In genomic region chr19:50829801-50830200, GRCh38 we compare ENCODE assay signal across 25 cellular contexts. TPM values are rescaled to one million over a fixed set of nuclear protein-coding genes. Genes with fewer than 3 reads are reported as not detected.
"Had no signal": no experiment of that assay in that cellular context is flagged by ENCODE, and none has a peak within 500 bp of the region (broad histone marks: within the 10 kb centered on the region; RNA-seq: fewer than 3 reads in every experiment).

No MANE protein-coding gene starts in this region.

- H3K9ac ChIP-seq: neural progenitor cell had no signal

- H3K4me1 Mint-ChIP-seq: activated CD4-positive, alpha-beta T cell treated with anti-CD3 and anti-CD28 coated beads, Interleukin-2, amount 10 ng/mL, durations not matched to agents 24 days and 14 days; central memory CD8-positive, alpha-beta T cell; neural progenitor cell; stimulated activated memory B cell treated with anti-CD40 and anti-IgM and Interleukin-4, amounts not matched to agents 10 μg/mL and 1 μg/mL and 100 μg/mL, for 72 hours had no signal

- H3K36me3 Mint-ChIP-seq: neural progenitor cell; stimulated activated memory B cell treated with anti-CD40 and anti-IgM and Interleukin-4, amounts not matched to agents 10 μg/mL and 1 μg/mL and 100 μg/mL, for 72 hours had no signal

- H3K4me3 Mint-ChIP-seq: activated CD4-positive, alpha-beta T cell treated with anti-CD3 and anti-CD28 coated beads, Interleukin-2, amount 10 ng/mL, durations not matched to agents 24 days and 14 days; activated naive CD4-positive, alpha-beta T cell treated with anti-CD3 and anti-CD28 coated beads for 36 hours; activated T-cell treated with anti-CD3 and anti-CD28 coated beads, Interleukin-2, amount 50 U/mL, for 4 hours; central memory CD8-positive, alpha-beta T cell; naive B cell; neural progenitor cell; stimulated activated memory B cell treated with anti-CD40 and anti-IgM and Interleukin-4, amounts not matched to agents 10 μg/mL and 1 μg/mL and 100 μg/mL, for 72 hours had no signal

- ATAC-seq: activated T-cell treated with anti-CD3 and anti-CD28 coated beads, Interleukin-2, amount 50 U/mL, for 4 hours; left ventricle myocardium superior; sciatic nerve had no signal

- H3K9me3 Mint-ChIP-seq: activated CD4-positive, alpha-beta T cell treated with anti-CD3 and anti-CD28 coated beads, Interleukin-2, amount 10 ng/mL, durations not matched to agents 24 days and 14 days; activated naive CD4-positive, alpha-beta T cell treated with anti-CD3 and anti-CD28 coated beads for 36 hours; activated T-cell treated with anti-CD3 and anti-CD28 coated beads, Interleukin-2, amount 50 U/mL, for 4 hours; central memory CD8-positive, alpha-beta T cell had no signal

- DNase-seq: activated CD4-positive, alpha-beta T cell treated with anti-CD3 and anti-CD28 coated beads, Interleukin-2, amount 10 ng/mL, durations not matched to agents 24 days and 14 days; activated CD8-positive, alpha-beta memory T cell treated with anti-CD3 and anti-CD28 coated beads, Interleukin-2, amount 50 U/mL, for 4 hours; activated naive CD4-positive, alpha-beta T cell treated with anti-CD3 and anti-CD28 coated beads for 36 hours; activated T-cell treated with anti-CD3 and anti-CD28 coated beads, Interleukin-2, amount 50 U/mL, for 4 hours; brain microvascular endothelial cell; erythroblast; foreskin melanocyte; glutamatergic neuron; hippocampal formation; left ventricle myocardium superior; naive B cell; stimulated activated CD4-positive, alpha-beta T cell treated with anti-CD3 and anti-CD28 coated beads, Interleukin-4, amount 100 ng/mL, for 24 hours; T1000 had no signal

- H3K27me3 ChIP-seq: brain microvascular endothelial cell had no signal

- H3K4me2 ChIP-seq: neural progenitor cell had no signal

- H2AFZ ChIP-seq: neural progenitor cell had no signal

- H3K36me3 ChIP-seq: brain microvascular endothelial cell, neural progenitor cell had no signal

- H3K4me3 ChIP-seq: coronary artery, neural progenitor cell had no signal

- H3K27ac ChIP-seq: brain microvascular endothelial cell, coronary artery, neural progenitor cell had no signal

- H3K27ac Mint-ChIP-seq: activated CD4-positive, alpha-beta T cell treated with anti-CD3 and anti-CD28 coated beads, Interleukin-2, amount 10 ng/mL, durations not matched to agents 24 days and 14 days; activated naive CD4-positive, alpha-beta T cell treated with anti-CD3 and anti-CD28 coated beads for 36 hours; naive B cell; neural progenitor cell; stimulated activated memory B cell treated with anti-CD40 and anti-IgM and Interleukin-4, amounts not matched to agents 10 μg/mL and 1 μg/mL and 100 μg/mL, for 72 hours had no signal

- H3K4me1 ChIP-seq: neural progenitor cell had no signal

RNA-seq across cellular contexts. Expression of gene KLK15, which starts 3.6 kb away (rescaled TPM):
- total RNA-seq: activated CD4-positive, alpha-beta T cell treated with anti-CD3 and anti-CD28 coated beads, Interleukin-2, amount 10 ng/mL, durations not matched to agents 24 days and 14 days; activated naive CD4-positive, alpha-beta T cell treated with anti-CD3 and anti-CD28 coated beads for 36 hours; activated T-cell treated with anti-CD3 and anti-CD28 coated beads, Interleukin-2, amount 50 U/mL, for 4 hours; aorta; kidney epithelial cell; left ventricle myocardium superior; osteoblast; pulmonary artery endothelial cell; sciatic nerve; T-helper 1 cell treated with Interleukin-12 subunit alpha and Interleukin-12 subunit beta and Interleukin-4 antibody, amounts not matched to agents 30 ng/mL and 1 ng/mL, for 36 hours; ureter had no signal
- polyA plus RNA-seq: aorta had no signal

RNA-seq across cellular contexts. Expression of gene KLK1, which starts 6.2 kb away (rescaled TPM):
- total RNA-seq: kidney epithelial cell, left ventricle myocardium superior, osteoblast, pulmonary artery endothelial cell had no signal

RNA-seq across cellular contexts. Expression of gene KLK3, which starts 24.9 kb away (rescaled TPM):
- total RNA-seq: activated CD4-positive, alpha-beta T cell treated with anti-CD3 and anti-CD28 coated beads, Interleukin-2, amount 10 ng/mL, durations not matched to agents 24 days and 14 days; activated naive CD4-positive, alpha-beta T cell treated with anti-CD3 and anti-CD28 coated beads for 36 hours; activated T-cell treated with anti-CD3 and anti-CD28 coated beads, Interleukin-2, amount 50 U/mL, for 4 hours; aorta; kidney epithelial cell; left ventricle myocardium superior; osteoblast; pulmonary artery endothelial cell; sciatic nerve; T-helper 1 cell treated with Interleukin-12 subunit alpha and Interleukin-12 subunit beta and Interleukin-4 antibody, amounts not matched to agents 30 ng/mL and 1 ng/mL, for 36 hours; ureter had no signal

RNA-seq across cellular contexts. Expression of gene ACP4, which starts 39.6 kb away (rescaled TPM):
- total RNA-seq: activated CD4-positive, alpha-beta T cell treated with anti-CD3 and anti-CD28 coated beads, Interleukin-2, amount 10 ng/mL, durations not matched to agents 24 days and 14 days; activated naive CD4-positive, alpha-beta T cell treated with anti-CD3 and anti-CD28 coated beads for 36 hours; activated T-cell treated with anti-CD3 and anti-CD28 coated beads, Interleukin-2, amount 50 U/mL, for 4 hours; aorta; kidney epithelial cell; left ventricle myocardium superior; osteoblast; pulmonary artery endothelial cell; sciatic nerve; T-helper 1 cell treated with Interleukin-12 subunit alpha and Interleukin-12 subunit beta and Interleukin-4 antibody, amounts not matched to agents 30 ng/mL and 1 ng/mL, for 36 hours; ureter had no signal
- polyA plus RNA-seq: aorta, thymus had no signal

RNA-seq across cellular contexts. Expression of gene KLK2, which starts 43.4 kb away (rescaled TPM):
- total RNA-seq: activated naive CD4-positive, alpha-beta T cell treated with anti-CD3 and anti-CD28 coated beads for 36 hours; activated T-cell treated with anti-CD3 and anti-CD28 coated beads, Interleukin-2, amount 50 U/mL, for 4 hours; aorta; kidney epithelial cell; left ventricle myocardium superior; osteoblast; pulmonary artery endothelial cell; sciatic nerve; T-helper 1 cell treated with Interleukin-12 subunit alpha and Interleukin-12 subunit beta and Interleukin-4 antibody, amounts not matched to agents 30 ng/mL and 1 ng/mL, for 36 hours; ureter had no signal
- polyA plus RNA-seq: aorta had no signal
